In genomic region chr22:37063436-37064420, GRCh38 we compare ENCODE assay signal across 15 cellular contexts. TPM values are rescaled to one million over a fixed set of nuclear protein-coding genes. Genes with fewer than 3 reads are reported as not detected.
DNase-seq lines count a peak whose midpoint lies in the region; ATAC-seq, FAIRE-seq and TF ChIP-seq lines count a peak whose summit lies in the region.
"Had no signal": no experiment of that assay in that cellular context is flagged by ENCODE, and none has a peak within 500 bp of the region (broad histone marks: within the 10 kb centered on the region; RNA-seq: fewer than 3 reads in every experiment).

No MANE protein-coding gene starts in this region.

- H3K9ac ChIP-seq in Karpas-422 (ENCODE audit: low read length) (no peak overlapping the region), kidney (ENCODE audit: low read length in 2 of 2) (no peak overlapping the region)

- no peak for TF ChIP-seq CTCF in kidney (IDR thresholded peaks at IDR 0.05; ENCODE audit: borderline replicate concordance, extremely low read depth, insufficient read depth)

- H2AFZ ChIP-seq in Karpas-422 (ENCODE audit: low read length): no peak overlapping the region

- no peaks in the 10 kb centered on the region for H3K9me3 ChIP-seq in Karpas-422 (ENCODE audit: low read length)
- H3K9me3 ChIP-seq in kidney (ENCODE audit: control insufficient read depth in 1 of 2, low read length in 2 of 2): no peaks in the 10 kb centered on the region

- H3K4me3 ChIP-seq in Karpas-422 (ENCODE audit: low read length): no peak overlapping the region
- H3K4me3 ChIP-seq in kidney (ENCODE audit: low read length in 2 of 2): no peak overlapping the region

- no peak for FAIRE-seq in kidney (lab: Jason Lieb, UNC)
- FAIRE-seq: TTC549 had no signal

- H3K9me2 ChIP-seq in Karpas-422 (replicated peaks; ENCODE audit: insufficient read depth, low read length): no peaks in the 10 kb centered on the region

- no peak overlapping the region for H3K27ac ChIP-seq in Karpas-422 (ENCODE audit: low read length)
- H3K27ac ChIP-seq in kidney (ENCODE audit: low read depth in 2 of 2, low read length in 2 of 2): no peak overlapping the region

- no peaks in the 10 kb centered on the region for H3K27me3 ChIP-seq in Karpas-422 (ENCODE audit: low read length)

- peak; percentile 66 for DNase-seq in DMS53 (lab: John Stamatoyannopoulos, UW)
- DNase-seq in DMS53 treated with DMSO at 0.1 percent for 48 hours (lab: John Stamatoyannopoulos, UW; ENCODE audit: unreplicated experiment): no peak
- DNase-seq in Karpas-422: peak; percentile 62
- peak; percentile 56 for DNase-seq in NCI-H510A treated with DMSO at 0.1 percent for 48 hours (lab: John Stamatoyannopoulos, UW)
- peak; percentile 67 for DNase-seq in kidney
- no peak for DNase-seq in T-helper 9 cell
- no peak for DNase-seq in GDM1 (lab: John Stamatoyannopoulos, UW)
- DNase-seq: 8988T; activated naive CD4-positive, alpha-beta T cell treated with anti-CD3 and anti-CD28 coated beads, Interleukin-2, amount 50 U/mL, for 16 hours; foreskin melanocyte; mesenchymal stem cell; Right ventricle myocardium superior had no signal

- intact Hi-C loops in kidney (cut with DNase I): no loop called here

- peaks cover 19% of the 10 kb centered on the region for H3K4me1 ChIP-seq in Karpas-422 (ENCODE audit: low read length)
- no peaks in the 10 kb centered on the region for H3K4me1 ChIP-seq in kidney (ENCODE audit: control insufficient read depth in 1 of 2, insufficient read depth in 1 of 2, low read depth in 1 of 2, low read length in 2 of 2)

- H3K79me2 ChIP-seq in Karpas-422 (ENCODE audit: low read length): no peaks in the 10 kb centered on the region

- ATAC-seq in GM18867 (IDR thresholded peaks at IDR 0.05; ENCODE audit: unreplicated experiment): no peak

- H3K36me3 ChIP-seq in Karpas-422 (ENCODE audit: insufficient read depth, low read length) (no peaks in the 10 kb centered on the region), kidney (ENCODE audit: control insufficient read depth in 1 of 2, insufficient read depth in 2 of 2, low read length in 2 of 2) (no peaks in the 10 kb centered on the region)

- no peaks in the 10 kb centered on the region for H4K20me1 ChIP-seq in Karpas-422 (ENCODE audit: insufficient read depth, low read depth, low read length)

- no peak overlapping the region for H3K4me2 ChIP-seq in Karpas-422 (ENCODE audit: low read depth, low read length, poor library complexity, severe bottlenecking)

RNA-seq across cellular contexts. Expression of gene KCTD17, which starts 12.2 kb away (rescaled TPM):
- total RNA-seq in Karpas-422 (2014; rRNA removed; shearing (Covaris generic); ENCODE audit: low replicate concordance): 17.5 and 24.9 TPM in 2 replicates
- total RNA-seq in kidney: 13.9 TPM
- polyA plus RNA-seq in kidney (ENCODE audit: insufficient read depth, low read depth, low replicate concordance): 9.6 TPM

RNA-seq across cellular contexts. Expression of gene MPST, which starts 44.2 kb away (rescaled TPM):
- total RNA-seq in Karpas-422 (2014; rRNA removed; shearing (Covaris generic); ENCODE audit: low replicate concordance): 26.1 and 53.7 TPM in 2 replicates
- 44.4 TPM for total RNA-seq in kidney
- 167 TPM for polyA plus RNA-seq in kidney (ENCODE audit: insufficient read depth, low read depth, low replicate concordance)

RNA-seq across cellular contexts. Expression of gene TST, which starts 44.5 kb away (rescaled TPM):
- 6.0 and 8.3 TPM in 2 replicates for total RNA-seq in Karpas-422 (2014; rRNA removed; shearing (Covaris generic); ENCODE audit: low replicate concordance)
- 48.7 TPM for total RNA-seq in kidney
- 283 TPM for polyA plus RNA-seq in kidney (ENCODE audit: insufficient read depth, low read depth, low replicate concordance)

RNA-seq across cellular contexts. Expression of gene TMPRSS6, which starts 45.8 kb away (rescaled TPM):
- not detected in 2 replicates for total RNA-seq in Karpas-422 (2014; rRNA removed; shearing (Covaris generic); ENCODE audit: low replicate concordance)
- total RNA-seq in kidney: 1.4 TPM
- polyA plus RNA-seq in kidney (ENCODE audit: insufficient read depth, low read depth, low replicate concordance): not detected
- total RNA-seq: bronchial epithelial cell, Right ventricle myocardium superior had no signal

Comparison
In these comparisons a context has a peak if more than half of its experiments do, and no peak if none do; other contexts are left out.
1. DNase-seq: peak in DMS53 (single experiment), Karpas-422 (single experiment), NCI-H510A treated with DMSO at 0.1 percent for 48 hours (single experiment) and kidney (single experiment); none in DMS53 treated with DMSO at 0.1 percent for 48 hours (single experiment), T-helper 9 cell (single experiment) and GDM1 (single experiment).